ENCODE assay signal across 1 cellular context in the genomic region with DNA sequence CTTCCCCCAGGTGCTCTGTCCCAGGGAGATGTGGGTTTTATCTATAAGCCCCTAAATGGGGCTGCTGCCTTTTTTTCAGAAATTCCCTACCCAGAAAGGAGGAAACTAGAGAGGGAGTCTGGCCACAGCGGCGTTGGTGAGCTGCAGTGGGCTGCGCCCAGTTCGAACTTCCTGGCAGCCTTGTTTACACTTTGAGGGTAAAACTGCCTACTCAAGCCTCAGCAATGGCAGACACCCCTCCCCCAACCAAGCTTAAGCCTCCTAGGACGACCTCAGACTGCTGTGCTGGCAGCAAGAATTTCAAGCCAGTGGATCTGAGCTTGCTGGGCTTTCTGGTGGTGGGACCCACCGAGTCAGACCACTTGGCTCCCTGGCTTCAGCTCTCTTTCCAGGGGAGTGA.
TF ChIP-seq lines count a peak whose summit lies in the region.

No MANE protein-coding gene starts in this region.

TF ChIP-seq in GM23338, 12 proteins besides CTCF, POLR2A, EP300 and RAD21 (continued from another document):
- TF ChIP-seq, protein P1, sequence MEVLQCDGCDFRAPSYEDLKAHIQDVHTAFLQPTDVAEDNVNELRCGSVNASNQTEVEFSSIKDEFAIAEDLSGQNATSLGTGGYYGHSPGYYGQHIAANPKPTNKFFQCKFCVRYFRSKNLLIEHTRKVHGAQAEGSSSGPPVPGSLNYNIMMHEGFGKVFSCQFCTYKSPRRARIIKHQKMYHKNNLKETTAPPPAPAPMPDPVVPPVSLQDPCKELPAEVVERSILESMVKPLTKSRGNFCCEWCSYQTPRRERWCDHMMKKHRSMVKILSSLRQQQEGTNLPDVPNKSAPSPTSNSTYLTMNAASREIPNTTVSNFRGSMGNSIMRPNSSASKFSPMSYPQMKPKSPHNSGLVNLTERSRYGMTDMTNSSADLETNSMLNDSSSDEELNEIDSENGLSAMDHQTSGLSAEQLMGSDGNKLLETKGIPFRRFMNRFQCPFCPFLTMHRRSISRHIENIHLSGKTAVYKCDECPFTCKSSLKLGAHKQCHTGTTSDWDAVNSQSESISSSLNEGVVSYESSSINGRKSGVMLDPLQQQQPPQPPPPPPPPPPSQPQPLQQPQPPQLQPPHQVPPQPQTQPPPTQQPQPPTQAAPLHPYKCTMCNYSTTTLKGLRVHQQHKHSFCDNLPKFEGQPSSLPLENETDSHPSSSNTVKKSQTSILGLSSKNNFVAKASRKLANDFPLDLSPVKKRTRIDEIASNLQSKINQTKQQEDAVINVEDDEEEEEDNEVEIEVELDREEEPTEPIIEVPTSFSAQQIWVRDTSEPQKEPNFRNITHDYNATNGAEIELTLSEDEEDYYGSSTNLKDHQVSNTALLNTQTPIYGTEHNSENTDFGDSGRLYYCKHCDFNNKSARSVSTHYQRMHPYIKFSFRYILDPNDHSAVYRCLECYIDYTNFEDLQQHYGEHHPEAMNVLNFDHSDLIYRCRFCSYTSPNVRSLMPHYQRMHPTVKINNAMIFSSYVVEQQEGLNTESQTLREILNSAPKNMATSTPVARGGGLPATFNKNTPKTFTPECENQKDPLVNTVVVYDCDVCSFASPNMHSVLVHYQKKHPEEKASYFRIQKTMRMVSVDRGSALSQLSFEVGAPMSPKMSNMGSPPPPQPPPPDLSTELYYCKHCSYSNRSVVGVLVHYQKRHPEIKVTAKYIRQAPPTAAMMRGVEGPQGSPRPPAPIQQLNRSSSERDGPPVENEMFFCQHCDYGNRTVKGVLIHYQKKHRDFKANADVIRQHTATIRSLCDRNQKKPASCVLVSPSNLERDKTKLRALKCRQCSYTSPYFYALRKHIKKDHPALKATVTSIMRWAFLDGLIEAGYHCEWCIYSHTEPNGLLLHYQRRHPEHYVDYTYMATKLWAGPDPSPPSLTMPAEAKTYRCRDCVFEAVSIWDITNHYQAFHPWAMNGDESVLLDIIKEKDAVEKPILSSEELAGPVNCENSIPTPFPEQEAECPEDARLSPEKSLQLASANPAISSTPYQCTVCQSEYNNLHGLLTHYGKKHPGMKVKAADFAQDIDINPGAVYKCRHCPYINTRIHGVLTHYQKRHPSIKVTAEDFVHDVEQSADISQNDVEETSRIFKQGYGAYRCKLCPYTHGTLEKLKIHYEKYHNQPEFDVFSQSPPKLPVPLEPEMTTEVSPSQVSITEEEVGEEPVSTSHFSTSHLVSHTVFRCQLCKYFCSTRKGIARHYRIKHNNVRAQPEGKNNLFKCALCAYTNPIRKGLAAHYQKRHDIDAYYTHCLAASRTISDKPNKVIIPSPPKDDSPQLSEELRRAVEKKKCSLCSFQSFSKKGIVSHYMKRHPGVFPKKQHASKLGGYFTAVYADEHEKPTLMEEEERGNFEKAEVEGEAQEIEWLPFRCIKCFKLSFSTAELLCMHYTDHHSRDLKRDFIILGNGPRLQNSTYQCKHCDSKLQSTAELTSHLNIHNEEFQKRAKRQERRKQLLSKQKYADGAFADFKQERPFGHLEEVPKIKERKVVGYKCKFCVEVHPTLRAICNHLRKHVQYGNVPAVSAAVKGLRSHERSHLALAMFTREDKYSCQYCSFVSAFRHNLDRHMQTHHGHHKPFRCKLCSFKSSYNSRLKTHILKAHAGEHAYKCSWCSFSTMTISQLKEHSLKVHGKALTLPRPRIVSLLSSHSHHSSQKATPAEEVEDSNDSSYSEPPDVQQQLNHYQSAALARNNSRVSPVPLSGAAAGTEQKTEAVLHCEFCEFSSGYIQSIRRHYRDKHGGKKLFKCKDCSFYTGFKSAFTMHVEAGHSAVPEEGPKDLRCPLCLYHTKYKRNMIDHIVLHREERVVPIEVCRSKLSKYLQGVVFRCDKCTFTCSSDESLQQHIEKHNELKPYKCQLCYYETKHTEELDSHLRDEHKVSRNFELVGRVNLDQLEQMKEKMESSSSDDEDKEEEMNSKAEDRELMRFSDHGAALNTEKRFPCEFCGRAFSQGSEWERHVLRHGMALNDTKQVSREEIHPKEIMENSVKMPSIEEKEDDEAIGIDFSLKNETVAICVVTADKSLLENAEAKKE (CRISPR knock-in tag; IDR thresholded peaks at IDR 0.05): no peak
- TF ChIP-seq EZH2phosphoT487 (IDR thresholded peaks at IDR 0.05; ENCODE audit: unreplicated experiment) (no peak), JUNB (IDR thresholded peaks at IDR 0.05; ENCODE audit: unreplicated experiment) (no peak), ZNF331 (CRISPR knock-in tag; IDR thresholded peaks at IDR 0.05; ENCODE audit: low read depth) (no peak), EZH2 (IDR thresholded peaks at IDR 0.05; ENCODE audit: low read depth, unreplicated experiment) (no peak), POLR2AphosphoS5 (IDR thresholded peaks at IDR 0.05; ENCODE audit: low read depth) (no peak), CREB1 (CRISPR knock-in tag; IDR thresholded peaks at IDR 0.05; ENCODE audit: low read depth) (no peak), NANOG (IDR thresholded peaks at IDR 0.05; ENCODE audit: borderline replicate concordance) (no peak), STAT1 (IDR thresholded peaks at IDR 0.05; ENCODE audit: unreplicated experiment) (no peak), ZNF114 (CRISPR knock-in tag; IDR thresholded peaks at IDR 0.05) (no peak)
- TF ChIP-seq, protein P2, sequence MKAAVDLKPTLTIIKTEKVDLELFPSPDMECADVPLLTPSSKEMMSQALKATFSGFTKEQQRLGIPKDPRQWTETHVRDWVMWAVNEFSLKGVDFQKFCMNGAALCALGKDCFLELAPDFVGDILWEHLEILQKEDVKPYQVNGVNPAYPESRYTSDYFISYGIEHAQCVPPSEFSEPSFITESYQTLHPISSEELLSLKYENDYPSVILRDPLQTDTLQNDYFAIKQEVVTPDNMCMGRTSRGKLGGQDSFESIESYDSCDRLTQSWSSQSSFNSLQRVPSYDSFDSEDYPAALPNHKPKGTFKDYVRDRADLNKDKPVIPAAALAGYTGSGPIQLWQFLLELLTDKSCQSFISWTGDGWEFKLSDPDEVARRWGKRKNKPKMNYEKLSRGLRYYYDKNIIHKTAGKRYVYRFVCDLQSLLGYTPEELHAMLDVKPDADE (IDR thresholded peaks at IDR 0.05): no peak
